7 cellular contexts compared by ENCODE assay signal in genomic region chr1:108496856-108497255, GRCh38. TPM values are rescaled to one million over a fixed set of nuclear protein-coding genes. Genes with fewer than 3 reads are reported as not detected.
"Had no signal": no experiment of that assay in that cellular context is flagged by ENCODE, and none has a peak within 500 bp of the region (broad histone marks: within the 10 kb centered on the region; RNA-seq: fewer than 3 reads in every experiment).

No MANE protein-coding gene starts in this region.

RNA-seq across cellular contexts. Expression of gene NBPF6, which starts 46.7 kb away (rescaled TPM):
- total RNA-seq: GM23248, GM23338, H1, H4, H7, H9, HFFc6 had no signal
- polyA plus RNA-seq: GM23248, GM23338, H1 had no signal
